ENCODE assay signal across 1 cellular context in genomic region chr2:234393352-234393751, GRCh38.
TF ChIP-seq lines count a peak whose summit lies in the region.

No MANE protein-coding gene starts in this region.

TF ChIP-seq in WTC11, 78 proteins besides CTCF, POLR2A, EP300 and RAD21 (continued from another document):
- TF ChIP-seq FOXJ3 (CRISPR knock-in tag; IDR thresholded peaks at IDR 0.05; ENCODE audit: borderline replicate concordance) (no peak), GTF2I (CRISPR knock-in tag; conservative IDR thresholded peaks at IDR 0.05) (no peak)
